ENCODE assay signal across 8 cellular contexts in genomic region chr2:151260492-151261239, GRCh38.
DNase-seq lines count a peak whose midpoint lies in the region; ATAC-seq and TF ChIP-seq lines count a peak whose summit lies in the region.

No MANE protein-coding gene starts in this region.

- H3K27ac ChIP-seq in rectal smooth muscle tissue (ENCODE audit: low read depth, low read length): peak overlapping the region; percentile 87

- peaks cover 28% of the 10 kb centered on the region for H3K4me1 Mint-ChIP-seq in T-helper 2 cell treated with Interferon-gamma antibody and Interleukin-4, amounts not matched to agents 5 μg/mL and 100 μg/mL, for 36 hours (ENCODE audit: low read depth)

- peak overlapping the region; percentile 99 for H3K27ac Mint-ChIP-seq in T-helper 2 cell treated with Interferon-gamma antibody and Interleukin-4, amounts not matched to agents 5 μg/mL and 100 μg/mL, for 36 hours

- H3K36me3 Mint-ChIP-seq in T-helper 2 cell treated with Interferon-gamma antibody and Interleukin-4, amounts not matched to agents 5 μg/mL and 100 μg/mL, for 36 hours (ENCODE audit: low read depth): peaks cover 6% of the 10 kb centered on the region

- no peaks in the 10 kb centered on the region for H3K27me3 ChIP-seq in rectal smooth muscle tissue (ENCODE audit: control insufficient read depth, insufficient read depth, low read length)

- in situ Hi-C loops in ACHN (cut with HindIII; ENCODE audit: low pct_ligation_motif_present, low pct_unique_long_range_greater_than_20kb, low sequenced_read_pairs): no loop called here

- H3K4me1 ChIP-seq in rectal smooth muscle tissue (ENCODE audit: control insufficient read depth, insufficient read depth, low read length): no peaks in the 10 kb centered on the region

- no peaks in the 10 kb centered on the region for H3K27me3 Mint-ChIP-seq in T-helper 2 cell treated with Interferon-gamma antibody and Interleukin-4, amounts not matched to agents 5 μg/mL and 100 μg/mL, for 36 hours (ENCODE audit: low read depth)

- peak overlapping the region; percentile 94 for H3K4me3 Mint-ChIP-seq in T-helper 2 cell treated with Interferon-gamma antibody and Interleukin-4, amounts not matched to agents 5 μg/mL and 100 μg/mL, for 36 hours

- H3K9me3 Mint-ChIP-seq in T-helper 2 cell treated with Interferon-gamma antibody and Interleukin-4, amounts not matched to agents 5 μg/mL and 100 μg/mL, for 36 hours: no peaks in the 10 kb centered on the region

- peak overlapping the region; percentile 63 for H3K4me3 ChIP-seq in fibroblast of mammary gland (ENCODE audit: control insufficient read depth, low read depth, low read length)
- H3K4me3 ChIP-seq in rectal smooth muscle tissue (ENCODE audit: low read length): peak overlapping the region; percentile 84

- peak; percentile 21 for ATAC-seq in GM18511 (IDR thresholded peaks at IDR 0.05; ENCODE audit: unreplicated experiment)
- peak; percentile 5 for ATAC-seq in HG03097 (IDR thresholded peaks at IDR 0.05; ENCODE audit: low FRiP score, unreplicated experiment)

- no peak for TF ChIP-seq CTCF in fibroblast of mammary gland (conservative IDR thresholded peaks at IDR 0.05; ENCODE audit: control insufficient read depth, insufficient read depth, low read depth, low read length)

- H3K36me3 ChIP-seq in rectal smooth muscle tissue (ENCODE audit: control insufficient read depth, insufficient read depth, low read length): no peaks in the 10 kb centered on the region

- peak overlapping the region; percentile 89 for H3K9ac ChIP-seq in rectal smooth muscle tissue (ENCODE audit: low read length)

- DNase-seq in ACHN (peak; percentile 47), fibroblast of mammary gland (ENCODE audit: low read depth) (peak; percentile 52), DMS 273 treated with DMSO at 0.1 percent for 48 hours (lab: John Stamatoyannopoulos, UW) (no peak), cortex of kidney (lab: John Stamatoyannopoulos, UW) (no peak)
- no peak for DNase-seq in T-helper 2 cell treated with Interferon-gamma antibody and Interleukin-4, amounts not matched to agents 5 μg/mL and 100 μg/mL, for 36 hours (ENCODE audit: low spot score)

Comparison
In these comparisons a context has a peak if more than half of its experiments do, and no peak if none do; other contexts are left out.
1. DNase-seq: peak in ACHN (single experiment) and fibroblast of mammary gland (single experiment); none in T-helper 2 cell treated with Interferon-gamma antibody and Interleukin-4, amounts not matched to agents 5 μg/mL and 100 μg/mL, for 36 hours (single experiment), DMS 273 treated with DMSO at 0.1 percent for 48 hours (single experiment) and cortex of kidney (single experiment).